In the genomic region with DNA sequence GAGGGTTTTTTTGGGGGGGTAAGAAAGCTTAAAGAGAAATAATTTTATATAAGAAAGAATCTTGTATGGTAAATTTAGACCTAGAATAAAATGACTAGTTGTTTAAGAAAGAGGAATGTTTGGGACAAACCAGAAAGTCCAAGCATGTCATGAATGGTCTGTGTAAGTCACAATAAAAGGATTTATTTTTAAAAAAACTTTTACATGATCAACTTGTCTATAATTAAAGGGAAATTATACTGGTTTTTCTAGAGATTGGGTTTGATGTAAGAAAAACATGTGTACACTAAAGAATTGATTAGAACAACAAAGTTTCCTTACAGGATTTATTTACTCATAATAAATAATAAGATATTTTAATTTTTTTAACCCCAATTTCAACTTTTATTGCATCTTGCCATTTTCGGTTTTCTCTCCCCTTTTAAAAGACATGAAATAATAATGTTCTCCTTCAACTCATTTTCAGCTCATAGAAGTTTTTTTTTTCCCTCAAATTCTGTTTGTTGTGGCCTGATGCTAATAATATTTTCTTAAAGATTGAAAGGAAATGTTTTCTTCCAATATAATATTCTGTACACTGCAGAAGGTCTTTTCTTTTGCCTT, we compare ENCODE assay signal across 13 cellular contexts.
"Had no signal": no experiment of that assay in that cellular context is flagged by ENCODE, and none has a peak within 500 bp of the region (broad histone marks: within the 10 kb centered on the region; RNA-seq: fewer than 3 reads in every experiment).

No MANE protein-coding gene starts in this region.

- H3K4me3 Mint-ChIP-seq: activated naive CD8-positive, alpha-beta T cell treated with anti-CD3 and anti-CD28 coated beads, Interleukin-2, amount 50 U/mL, for 24 hours; effector memory CD8-positive, alpha-beta T cell; naive thymus-derived CD4-positive, alpha-beta T cell had no signal

- H3K9me3 ChIP-seq: thyroid gland had no signal

- ATAC-seq: activated naive CD8-positive, alpha-beta T cell treated with anti-CD3 and anti-CD28 coated beads, Interleukin-2, amount 50 U/mL, for 24 hours; effector memory CD8-positive, alpha-beta T cell; naive thymus-derived CD4-positive, alpha-beta T cell had no signal

- H3K27ac Mint-ChIP-seq: activated naive CD8-positive, alpha-beta T cell treated with anti-CD3 and anti-CD28 coated beads, Interleukin-2, amount 50 U/mL, for 24 hours; effector memory CD8-positive, alpha-beta T cell; naive thymus-derived CD4-positive, alpha-beta T cell had no signal

- H3K4me1 ChIP-seq: colonic mucosa, thyroid gland had no signal

- H3K4me1 Mint-ChIP-seq: activated naive CD8-positive, alpha-beta T cell treated with anti-CD3 and anti-CD28 coated beads, Interleukin-2, amount 50 U/mL, for 24 hours; naive thymus-derived CD4-positive, alpha-beta T cell had no signal

- DNase-seq: activated CD4-positive, alpha-beta T cell treated with anti-CD3 and anti-CD28 coated beads for 4 hours; activated naive CD4-positive, alpha-beta T cell treated with Interleukin-2 at 50 U/mL for 16 hours; activated naive CD8-positive, alpha-beta T cell treated with anti-CD3 and anti-CD28 coated beads, Interleukin-2, amount 50 U/mL, for 24 hours; caudate nucleus; colonic mucosa; effector memory CD8-positive, alpha-beta T cell; hypothalamus; naive thymus-derived CD4-positive, alpha-beta T cell; posterior cingulate gyrus; thyroid gland had no signal

- H3K4me3 ChIP-seq: colonic mucosa, lung, skin epidermis, thyroid gland had no signal

- H3K9me3 Mint-ChIP-seq: effector memory CD8-positive, alpha-beta T cell had no signal

- H3K27me3 ChIP-seq: colonic mucosa, neutrophil, thyroid gland had no signal

- H3K36me3 ChIP-seq: colonic mucosa, neutrophil, thyroid gland had no signal

- H3K27me3 Mint-ChIP-seq: effector memory CD8-positive, alpha-beta T cell had no signal

- H3K27ac ChIP-seq: colonic mucosa, neutrophil, skin epidermis, thyroid gland had no signal
